8 cellular contexts compared by ENCODE assay signal in genomic region chr18:26655010-26655613, GRCh38.
DNase-seq lines count a peak whose midpoint lies in the region; ATAC-seq and TF ChIP-seq lines count a peak whose summit lies in the region.

No MANE protein-coding gene starts in this region.

- H3K9ac ChIP-seq in mucosa of rectum (ENCODE audit: low read depth in 1 of 2, low read length in 2 of 2) = no peak overlapping the region

- H3K27ac ChIP-seq in heart left ventricle (peak overlapping the region in 6 of 12 donors; percentile 69 to 92 (median 85)), dorsolateral prefrontal cortex (peak overlapping the region in 58 of 59 donors; percentile 86 to 99 (median 96)), mucosa of rectum (ENCODE audit: low read depth in 2 of 2, low read length in 2 of 2) (peak overlapping the region in 1 of 2 donors; percentile 26), upper lobe of right lung (peak overlapping the region; percentile 82)

- H3K4me1 ChIP-seq in heart left ventricle (peaks cover 0 to 32% (median 12%) of the 10 kb centered on the region in 12 donors), mucosa of rectum (ENCODE audit: control insufficient read depth in 2 of 2, insufficient read depth in 2 of 2, low read length in 2 of 2) (peaks cover 8 to 9% of the 10 kb centered on the region in 2 donors), upper lobe of right lung (peaks cover 13% of the 10 kb centered on the region)

- intact Hi-C loops in heart left ventricle (cut with DNase I) (loop anchor here in 9 of 10 donors (5.0 to 10.0 kb wide), 10 partner anchors 42 to 563 kb away; partner anchors contain the start of genes KCTD1 (in 4 of the 9), TAF4B (in 2 of the 9) and SS18 (in 1 of the 9)), cardiac septum (cut with DNase I) (loop anchor here (10.0 kb wide), 1 partner anchor 190 kb away; no protein-coding TSS in a partner anchor), dorsolateral prefrontal cortex (cut with DNase I) (loop anchor here in 1 of 2 donors (5.0 to 10.0 kb wide), 2 partner anchors 198 to 210 kb away; partner anchors contain the start of gene AQP4), upper lobe of right lung (cut with DNase I) (no loop called here)

- no peak for TF ChIP-seq POLR2A in heart left ventricle (IDR thresholded peaks at IDR 0.05)

- peak overlapping the region in 10 of 12 donors; percentile 64 to 92 (median 76) for H3K4me3 ChIP-seq in heart left ventricle
- peak overlapping the region; percentile 54 to 84 (median 72) for H3K4me3 ChIP-seq in dorsolateral prefrontal cortex
- peak overlapping the region; percentile 50 to 62 for H3K4me3 ChIP-seq in mucosa of rectum (ENCODE audit: low read length in 2 of 2)
- H3K4me3 ChIP-seq in upper lobe of right lung = peak overlapping the region; percentile 65

- WGBS in heart left ventricle, 4 donors = 17 to 26% (median 18%) methylated on average over 6 of the region's 6 CpGs

- H3K27me3 ChIP-seq in heart left ventricle (peaks cover 0 to 44% (median 0%) of the 10 kb centered on the region in 9 donors), dorsolateral prefrontal cortex (no peaks in the 10 kb centered on the region), mucosa of rectum (ENCODE audit: control insufficient read depth in 2 of 2, insufficient read depth in 2 of 2, low read length in 2 of 2) (peaks cover 6 to 8% of the 10 kb centered on the region in 2 donors), upper lobe of right lung (no peaks in the 10 kb centered on the region)

- ATAC-seq in heart left ventricle (peak in 1 of 4 donors; percentile 7), upper lobe of right lung (no peak)

- H3K9me3 ChIP-seq in heart left ventricle (no peaks in the 10 kb centered on the region), mucosa of rectum (ENCODE audit: control insufficient read depth in 2 of 2, low read length in 2 of 2) (no peaks in the 10 kb centered on the region), upper lobe of right lung (no peaks in the 10 kb centered on the region)

- DNase-seq in heart left ventricle (no peak), cardiac septum (ENCODE audit: low spot score) (no peak), dorsolateral prefrontal cortex (no peak), upper lobe of right lung (no peak), GDM1 (lab: John Stamatoyannopoulos, UW) (no peak), RKO (ENCODE audit: low spot score) (no peak), iPS-NIHi7 (ENCODE audit: extremely low spot score) (no peak)

- H3K36me3 ChIP-seq in heart left ventricle (no peaks in the 10 kb centered on the region), mucosa of rectum (ENCODE audit: control insufficient read depth in 2 of 2, insufficient read depth in 2 of 2, low read length in 2 of 2) (no peaks in the 10 kb centered on the region), upper lobe of right lung (no peaks in the 10 kb centered on the region)

- no peak for TF ChIP-seq CTCF in heart left ventricle (IDR thresholded peaks at IDR 0.05)
- TF ChIP-seq CTCF in dorsolateral prefrontal cortex (IDR thresholded peaks at IDR 0.05 in 54 of 56, conservative IDR thresholded peaks at IDR 0.05 in 2 of 56; ENCODE audit: low read depth in 1 of 56, partially characterized antibody in 56 of 56) = peak in 1 of 56 donors; percentile 2
- no peak for TF ChIP-seq CTCF in upper lobe of right lung (IDR thresholded peaks at IDR 0.05)
